27 cellular contexts compared by ENCODE assay signal in the genomic region with DNA sequence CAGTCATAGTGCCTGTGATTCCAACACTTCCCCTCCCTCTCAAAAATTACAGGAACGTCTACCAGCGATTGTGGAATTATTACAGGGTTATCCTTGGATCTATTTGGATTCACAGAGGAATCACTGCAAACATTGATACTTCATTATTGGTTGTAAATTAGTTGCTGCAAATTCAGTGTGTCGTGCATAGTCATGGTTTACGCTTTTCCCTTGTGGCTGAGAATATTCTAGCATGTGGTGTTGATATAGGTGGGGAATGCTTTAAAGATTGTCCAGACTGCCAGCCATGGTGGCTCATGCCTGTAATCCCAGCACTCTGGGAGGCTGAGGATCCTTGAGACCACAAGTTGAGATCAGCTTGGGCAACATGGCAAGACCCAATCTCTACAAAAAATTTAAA.
"Had no signal": no experiment of that assay in that cellular context is flagged by ENCODE, and none has a peak within 500 bp of the region (broad histone marks: within the 10 kb centered on the region; RNA-seq: fewer than 3 reads in every experiment).

No MANE protein-coding gene starts in this region.

- H3K27me3 ChIP-seq: left lung, pancreas, sigmoid colon, spleen, tibial nerve, uterus had no signal

- H3K27me3 Mint-ChIP-seq: stimulated activated naive CD8-positive, alpha-beta T cell treated with anti-CD3 and anti-CD28 coated beads, Interleukin-15, amount 100 ng/mL, for 72 hours; type B pancreatic cell had no signal

- H3K9me3 ChIP-seq: prostate gland, uterus had no signal

- H3K27ac ChIP-seq: left lung, lower lobe of right lung, pancreas, prostate gland, sigmoid colon, spleen, tibial nerve, uterus had no signal

- DNase-seq: hypothalamus; immature natural killer cell; kidney; left colon; left lung; lower lobe of right lung; mammary epithelial cell; mesenchymal stem cell; nucleus accumbens; pancreas; posterior cingulate gyrus; retina; right cardiac atrium; sigmoid colon; small intestine; spleen; stimulated activated CD4-positive, alpha-beta T cell treated with anti-CD3 and anti-CD28 coated beads, Interleukin-4, amount 100 ng/mL, for 24 hours; stimulated activated naive CD4-positive, alpha-beta T cell treated with Interleukin-2 at 50 U/mL for 16 hours; stimulated activated naive CD8-positive, alpha-beta T cell treated with anti-CD3 and anti-CD28 coated beads, Interleukin-15, amount 100 ng/mL, for 72 hours; substantia nigra; uterus had no signal

- H3K9me3 Mint-ChIP-seq: stimulated activated effector memory CD8-positive, alpha-beta T cell treated with anti-CD3 and anti-CD28 coated beads, Interleukin-12 subunit alpha, Interleukin-12 subunit beta, amount 100 ng/mL, for 72 hours had no signal

- H3K4me1 Mint-ChIP-seq: neural crest cell; stimulated activated effector memory CD8-positive, alpha-beta T cell treated with anti-CD3 and anti-CD28 coated beads, Interleukin-12 subunit alpha, Interleukin-12 subunit beta, amount 100 ng/mL, for 72 hours had no signal

- ATAC-seq: left colon; left lung; lower lobe of right lung; pancreas; right cardiac atrium; stimulated activated effector memory CD8-positive, alpha-beta T cell treated with anti-CD3 and anti-CD28 coated beads, Interleukin-12 subunit alpha, Interleukin-12 subunit beta, amount 100 ng/mL, for 72 hours; stimulated activated naive CD8-positive, alpha-beta T cell treated with anti-CD3 and anti-CD28 coated beads, Interleukin-15, amount 100 ng/mL, for 72 hours had no signal

- H3K36me3 Mint-ChIP-seq: type B pancreatic cell had no signal

- H3K4me1 ChIP-seq: left lung, lower lobe of right lung, pancreas, prostate gland, sigmoid colon, uterus had no signal

- H3K4me3 Mint-ChIP-seq: immature natural killer cell; nephron; neural crest cell; stimulated activated effector memory CD8-positive, alpha-beta T cell treated with anti-CD3 and anti-CD28 coated beads, Interleukin-12 subunit alpha, Interleukin-12 subunit beta, amount 100 ng/mL, for 72 hours; stimulated activated naive CD8-positive, alpha-beta T cell treated with anti-CD3 and anti-CD28 coated beads, Interleukin-15, amount 100 ng/mL, for 72 hours; type B pancreatic cell had no signal

- H3K4me3 ChIP-seq: left lung, lower lobe of right lung, pancreas, prostate gland, sigmoid colon, spleen, tibial nerve, uterus had no signal

- H3K36me3 ChIP-seq: prostate gland, uterus had no signal

- H3K27ac Mint-ChIP-seq: immature natural killer cell; nephron; stimulated activated naive CD8-positive, alpha-beta T cell treated with anti-CD3 and anti-CD28 coated beads, Interleukin-15, amount 100 ng/mL, for 72 hours; type B pancreatic cell had no signal
